ENCODE assay signal across 9 cellular contexts in genomic region chr1:248841702-248842395, GRCh38. TPM values are rescaled to one million over a fixed set of nuclear protein-coding genes. Genes with fewer than 3 reads are reported as not detected.
A peak's percentile ranks its signal among the peaks of the same experiment; 100 is the strongest.
DNase-seq lines count a peak whose midpoint lies in the region; ATAC-seq and TF ChIP-seq lines count a peak whose summit lies in the region.
"Had no signal": no experiment of that assay in that cellular context is flagged by ENCODE, and none has a peak within 500 bp of the region (broad histone marks: within the 10 kb centered on the region; RNA-seq: fewer than 3 reads in every experiment).

No MANE protein-coding gene starts in this region.

- no peak overlapping the region for H3K4me3 Mint-ChIP-seq in activated CD4-positive, alpha-beta T cell treated with anti-CD3 and anti-CD28 coated beads, Interleukin-2, amount 10 ng/mL, durations not matched to agents 7 days and 5 days
- H3K4me3 Mint-ChIP-seq: T-helper 1 cell treated with Interleukin-12 subunit alpha and Interleukin-12 subunit beta and Interleukin-4 antibody, amounts not matched to agents 30 μg/mL and 1 μg/mL, for 36 hours had no signal

- no peak for TF ChIP-seq POLR2A in uterus (IDR thresholded peaks at IDR 0.05)

- H3K36me3 ChIP-seq in skeletal muscle tissue (ENCODE audit: control insufficient read depth in 3 of 3, insufficient read depth in 3 of 3, low read length in 3 of 3) (peaks cover 22 to 25% (median 23%) of the 10 kb centered on the region in 3 donors), uterus (no peaks in the 10 kb centered on the region)

- CTCF ChIA-PET in activated CD4-positive, alpha-beta T cell treated with anti-CD3 and anti-CD28 coated beads, Interleukin-2, amount 10 ng/mL, durations not matched to agents 7 days and 5 days (lab: Charles Lee) = interaction anchor here (1.3 to 1.7 kb wide), 4 partner anchors 14 to 20 kb away, joined by 5 to 12 read pairs (median 6); partner anchors contain the start of genes SH3BP5L and ZNF692

- H3K27me3 Mint-ChIP-seq in activated CD4-positive, alpha-beta T cell treated with anti-CD3 and anti-CD28 coated beads, Interleukin-2, amount 10 ng/mL, durations not matched to agents 7 days and 5 days = no peaks in the 10 kb centered on the region

- no peaks in the 10 kb centered on the region for H3K9me3 ChIP-seq in skeletal muscle tissue (ENCODE audit: control insufficient read depth in 3 of 3, low read length in 3 of 3)
- H3K9me3 ChIP-seq in uterus = no peaks in the 10 kb centered on the region

- H3K27ac Mint-ChIP-seq in activated CD4-positive, alpha-beta T cell treated with anti-CD3 and anti-CD28 coated beads, Interleukin-2, amount 10 ng/mL, durations not matched to agents 7 days and 5 days = no peak overlapping the region

- peaks cover 12% of the 10 kb centered on the region for H3K36me3 Mint-ChIP-seq in activated CD4-positive, alpha-beta T cell treated with anti-CD3 and anti-CD28 coated beads, Interleukin-2, amount 10 ng/mL, durations not matched to agents 7 days and 5 days (ENCODE audit: low read depth)

- intact Hi-C loops in uterus (cut with DNase I; ENCODE audit: low total_unique reads) = no loop called here

- POLR2A ChIA-PET in activated CD4-positive, alpha-beta T cell treated with anti-CD3 and anti-CD28 coated beads, Interleukin-2, amount 10 ng/mL, durations not matched to agents 7 days and 5 days (lab: Charles Lee) = no interaction called here

- H3K9me3 Mint-ChIP-seq in activated CD4-positive, alpha-beta T cell treated with anti-CD3 and anti-CD28 coated beads, Interleukin-2, amount 10 ng/mL, durations not matched to agents 7 days and 5 days = no peaks in the 10 kb centered on the region
- H3K9me3 Mint-ChIP-seq: T-helper 1 cell treated with Interleukin-12 subunit alpha and Interleukin-12 subunit beta and Interleukin-4 antibody, amounts not matched to agents 30 μg/mL and 1 μg/mL, for 36 hours had no signal

- peak overlapping the region; percentile 27 to 69 (median 36) for H3K9ac ChIP-seq in skeletal muscle tissue (ENCODE audit: low read depth in 1 of 3, low read length in 3 of 3)

- TF ChIP-seq CTCF in foreskin keratinocyte (conservative IDR thresholded peaks at IDR 0.05) (peak; percentile 80), uterus (IDR thresholded peaks at IDR 0.05) (peak in 2 of 4 experiments; percentile 22 to 29)

- H3K4me1 Mint-ChIP-seq in activated CD4-positive, alpha-beta T cell treated with anti-CD3 and anti-CD28 coated beads, Interleukin-2, amount 10 ng/mL, durations not matched to agents 7 days and 5 days = peaks cover 24% of the 10 kb centered on the region

- H3K27ac ChIP-seq in foreskin keratinocyte (peak overlapping the region; percentile 58), skeletal muscle tissue (ENCODE audit: low read depth, low read length) (peak overlapping the region; percentile 52), uterus (no peak overlapping the region)

- ATAC-seq in foreskin keratinocyte (peak; percentile 2), HG03175 (IDR thresholded peaks at IDR 0.05; ENCODE audit: unreplicated experiment) (no peak)

- H3K4me3 ChIP-seq in skeletal muscle tissue (ENCODE audit: low read length in 3 of 3) (peak overlapping the region in 2 of 3 donors; percentile 3 to 56), uterus (no peak overlapping the region)

- peak; percentile 2 for DNase-seq in COR-L47 (lab: John Stamatoyannopoulos, UW)
- peak; percentile 42 for DNase-seq in HT-29 (ENCODE audit: low spot score)
- DNase-seq in activated CD4-positive, alpha-beta T cell treated with anti-CD3 and anti-CD28 coated beads, Interleukin-2, amount 10 ng/mL, durations not matched to agents 7 days and 5 days = peak; percentile 60
- peak in 1 of 2 donors; percentile 78 for DNase-seq in foreskin keratinocyte
- DNase-seq in uterus = no peak
- DNase-seq in NCI-H1092 treated with DMSO at 0.1 percent for 48 hours (lab: John Stamatoyannopoulos, UW) = no peak

- H3K4me1 ChIP-seq in foreskin keratinocyte (peaks cover 22% of the 10 kb centered on the region), skeletal muscle tissue (ENCODE audit: control insufficient read depth in 3 of 3, insufficient read depth in 3 of 3, low read length in 3 of 3) (peaks cover 44 to 59% (median 52%) of the 10 kb centered on the region in 3 donors), uterus (peaks cover 0 to 9% of the 10 kb centered on the region in 2 donors)

- H3K27me3 ChIP-seq in foreskin keratinocyte (no peaks in the 10 kb centered on the region), skeletal muscle tissue (ENCODE audit: control insufficient read depth in 3 of 3, insufficient read depth in 3 of 3, low read length in 3 of 3) (no peaks in the 10 kb centered on the region), uterus (no peaks in the 10 kb centered on the region)

RNA-seq across cellular contexts. Expression of gene ZNF672, which starts 3.8 kb away (rescaled TPM):
- 36.0 and 37.7 TPM in 2 replicates for total RNA-seq in HT-29 (2014; rRNA removed; shearing (Covaris generic))
- total RNA-seq in activated CD4-positive, alpha-beta T cell treated with anti-CD3 and anti-CD28 coated beads, Interleukin-2, amount 10 ng/mL, durations not matched to agents 7 days and 5 days = 10 to 100 TPM; 46.5 to 56.9 TPM
- total RNA-seq in foreskin keratinocyte (14.9 and 16.1 TPM in 2 replicates), skeletal muscle tissue (15.7 TPM), uterus (10 to 100 TPM; 15.0 to 34.3 (median 24.0) TPM)
- 13.3 and 15.9 TPM in 2 replicates for polyA plus RNA-seq in foreskin keratinocyte

RNA-seq across cellular contexts. Expression of gene SH3BP5L, which starts 16.1 kb away (rescaled TPM):
- total RNA-seq in HT-29 (2014; rRNA removed; shearing (Covaris generic)) = 23.4 and 23.5 TPM in 2 replicates
- 10 to 100 TPM; 29.7 to 32.7 TPM for total RNA-seq in activated CD4-positive, alpha-beta T cell treated with anti-CD3 and anti-CD28 coated beads, Interleukin-2, amount 10 ng/mL, durations not matched to agents 7 days and 5 days
- total RNA-seq in foreskin keratinocyte (16.8 and 18.5 TPM in 2 replicates), skeletal muscle tissue (19.3 TPM), uterus (10 to 100 TPM in 3 of 4 donors, 1 to 10 TPM in 1; 2.6 to 29.8 (median 16.4) TPM)
- polyA plus RNA-seq in foreskin keratinocyte = 13.5 and 15.4 TPM in 2 replicates

RNA-seq across cellular contexts. Expression of gene ZNF692, which starts 17.0 kb away (rescaled TPM):
- 57.9 and 58.0 TPM in 2 replicates for total RNA-seq in HT-29 (2014; rRNA removed; shearing (Covaris generic))
- total RNA-seq in activated CD4-positive, alpha-beta T cell treated with anti-CD3 and anti-CD28 coated beads, Interleukin-2, amount 10 ng/mL, durations not matched to agents 7 days and 5 days = 10 to 100 TPM; 55.5 to 57.6 TPM
- total RNA-seq in foreskin keratinocyte = 26.2 and 27.3 TPM in 2 replicates
- 33.1 and 33.8 TPM in 2 replicates for polyA plus RNA-seq in foreskin keratinocyte
- 5.7 TPM for total RNA-seq in skeletal muscle tissue
- 10 to 100 TPM; 21.2 to 43.5 (median 29.2) TPM for total RNA-seq in uterus

Comparison
In these comparisons a context has a peak if more than half of its experiments do, and no peak if none do; other contexts are left out.
1. DNase-seq: peak in COR-L47 (single experiment), HT-29 (single experiment) and activated CD4-positive, alpha-beta T cell treated with anti-CD3 and anti-CD28 coated beads, Interleukin-2, amount 10 ng/mL, durations not matched to agents 7 days and 5 days (single experiment); none in uterus (0 of 2) and NCI-H1092 treated with DMSO at 0.1 percent for 48 hours (single experiment).
2. H3K27ac ChIP-seq: peak in foreskin keratinocyte (single experiment) and skeletal muscle tissue (single experiment); none in uterus (0 of 2).
3. H3K4me3 ChIP-seq: peak in skeletal muscle tissue (2 of 3); none in uterus (0 of 2).